8 cellular contexts compared by ENCODE assay signal in genomic region chr12:122974274-122974891, GRCh38. TPM values are rescaled to one million over a fixed set of nuclear protein-coding genes. Genes with fewer than 3 reads are reported as not detected.
A peak's percentile ranks its signal among the peaks of the same experiment; 100 is the strongest.
DNase-seq lines count a peak whose midpoint lies in the region; ATAC-seq and TF ChIP-seq lines count a peak whose summit lies in the region.

No MANE protein-coding gene starts in this region.

- H2AK5ac ChIP-seq in mesenchymal stem cell (ENCODE audit: low read length, severe bottlenecking) = peak overlapping the region; percentile 72

- peak overlapping the region; percentile 100 for H4K91ac ChIP-seq in mesenchymal stem cell (ENCODE audit: low read length)

- peaks cover 34% of the 10 kb centered on the region for H3K79me1 ChIP-seq in mesenchymal stem cell (replicated peaks; ENCODE audit: low read length, poor library complexity, severe bottlenecking)

- no peaks in the 10 kb centered on the region for H3K27me3 Mint-ChIP-seq in Caco-2 (ENCODE audit: insufficient read depth, unreplicated experiment)

- H2BK120ac ChIP-seq in mesenchymal stem cell (ENCODE audit: low read depth, low read length) = peak overlapping the region; percentile 94

- H3K14ac ChIP-seq in mesenchymal stem cell (ENCODE audit: low read length in 2 of 2) = peak overlapping the region in 1 of 2 experiments; percentile 96

- H3K4me1 ChIP-seq in Caco-2 (peaks cover 5% of the 10 kb centered on the region; the same call in 1 of the 2 replicates), endocrine pancreas (ENCODE audit: control insufficient read depth, insufficient read depth, low read length) (no peaks in the 10 kb centered on the region), mesenchymal stem cell (ENCODE audit: control insufficient read depth, insufficient read depth, low read depth, low read length) (peaks cover 32% of the 10 kb centered on the region)

- ATAC-seq in GM21390 (IDR thresholded peaks at IDR 0.05; ENCODE audit: unreplicated experiment) = peak; percentile 75

- H3K23ac ChIP-seq in mesenchymal stem cell (ENCODE audit: low read length in 2 of 2) = no peak overlapping the region

- H3K4me1 Mint-ChIP-seq in Caco-2 (ENCODE audit: low read depth, unreplicated experiment) = no peaks in the 10 kb centered on the region

- POLR2A ChIA-PET in Caco-2 (lab: Charles Lee) = interaction anchor here (0.6 to 1.9 kb wide), 5 partner anchors 24 to 636 kb away, joined by 3 to 9 read pairs (median 4); partner anchors contain the start of genes MPHOSPH9 and MTRFR

- peak overlapping the region; percentile 98 for H3K9ac ChIP-seq in endocrine pancreas (ENCODE audit: control insufficient read depth, insufficient read depth, low read length)
- peak overlapping the region; percentile 100 for H3K9ac ChIP-seq in mesenchymal stem cell (ENCODE audit: low read length)

- peak overlapping the region; percentile 85 for H3K4me2 ChIP-seq in mesenchymal stem cell (ENCODE audit: low read length, poor library complexity, severe bottlenecking)

- H3K27me3 ChIP-seq in Caco-2 (replicated peaks; ENCODE audit: control insufficient read depth, insufficient read depth, low read length) (no peaks in the 10 kb centered on the region), endocrine pancreas (ENCODE audit: control insufficient read depth, insufficient read depth, low read length) (no peaks in the 10 kb centered on the region), mesenchymal stem cell (ENCODE audit: control insufficient read depth in 1 of 2, insufficient read depth in 1 of 2, low read length in 2 of 2) (no peaks in the 10 kb centered on the region)

- no peak for TF ChIP-seq CTCF in Caco-2 (IDR thresholded peaks at IDR 0.05; ENCODE audit: insufficient read depth in 1 of 2, low read depth in 1 of 2, low read length in 1 of 2, severe bottlenecking in 1 of 2, unreplicated experiment in 1 of 2)

- CTCF ChIA-PET in Caco-2 (lab: Charles Lee) = interaction anchor here (1.3 to 1.5 kb wide), 2 partner anchors 8 to 180 kb away, joined by 4 read pairs; partner anchors contain the start of gene ABCB9

- H3K9me3 ChIP-seq in Caco-2 = no peaks in the 10 kb centered on the region
- no peaks in the 10 kb centered on the region for H3K9me3 ChIP-seq in endocrine pancreas (ENCODE audit: control insufficient read depth, low read length)
- no peaks in the 10 kb centered on the region for H3K9me3 ChIP-seq in mesenchymal stem cell (ENCODE audit: control insufficient read depth, low read length)

- H3K18ac ChIP-seq in mesenchymal stem cell (ENCODE audit: low read depth in 1 of 2, low read length in 2 of 2) = peak overlapping the region; percentile 95 to 100

- H3K27ac Mint-ChIP-seq in Caco-2 (ENCODE audit: unreplicated experiment) = peak overlapping the region; percentile 99

- H2AFZ ChIP-seq in mesenchymal stem cell (ENCODE audit: low read depth, low read length) = peak overlapping the region; percentile 98

- intact Hi-C loops in Caco-2 (cut with micrococcal nuclease; ENCODE audit: unreplicated experiment) = loop anchor here (1.0 kb wide), 2 partner anchors 8 to 259 kb away; partner anchors contain the start of genes ABCB9, MPHOSPH9 and MTRFR

- peak overlapping the region; percentile 99 for H3K27ac ChIP-seq in mesenchymal stem cell (ENCODE audit: low read length, poor library complexity, severe bottlenecking)

- WGBS in mesenchymal stem cell = under 1% methylated on average over 31 of the region's 32 CpGs

- H3K9me3 Mint-ChIP-seq in Caco-2 (ENCODE audit: unreplicated experiment) = no peaks in the 10 kb centered on the region

- H3K4ac ChIP-seq in mesenchymal stem cell (ENCODE audit: low read depth in 1 of 2, low read length in 2 of 2) = peak overlapping the region; percentile 99

- peak; percentile 98 for DNase-seq in Caco-2
- DNase-seq in HUDEP-2 (lab: John Stamatoyannopoulos, UW; ENCODE audit: unreplicated experiment in 76 of 76) = peak; percentile 75 to 98 (median 96)
- DNase-seq in NOMO-1 treated with dmso at 0.1 percent for 144 hours (lab: John Stamatoyannopoulos, UW; ENCODE audit: unreplicated experiment) = peak; percentile 94
- peak; percentile 97 for DNase-seq in activated CD8-positive, alpha-beta memory T cell treated with anti-CD3 and anti-CD28 coated beads, Interleukin-2, amount 50 U/mL, for 1 hour (ENCODE audit: extremely low read depth)
- DNase-seq in mesenchymal stem cell = peak; percentile 98
- DNase-seq in stimulated activated CD8-positive, alpha-beta memory T cell treated with anti-CD3 and anti-CD28 coated beads, Interleukin-12 subunit alpha, Interleukin-12 subunit beta, amount 100 ng/mL, for 24 hours (ENCODE audit: extremely low read depth) = peak; percentile 95

- H3K36me3 ChIP-seq in Caco-2 (ENCODE audit: control insufficient read depth, insufficient read depth, low read length) (no peaks in the 10 kb centered on the region), endocrine pancreas (ENCODE audit: control insufficient read depth, insufficient read depth, low read length) (no peaks in the 10 kb centered on the region), mesenchymal stem cell (ENCODE audit: control insufficient read depth in 1 of 2, insufficient read depth in 2 of 2, low read depth in 1 of 2, low read length in 2 of 2) (peaks cover 13 to 31% of the 10 kb centered on the region in 2 experiments)

- H4K8ac ChIP-seq in mesenchymal stem cell (ENCODE audit: low read length) = peak overlapping the region; percentile 99

- peak overlapping the region; percentile 95 for H2BK5ac ChIP-seq in mesenchymal stem cell (ENCODE audit: low read depth, low read length, poor library complexity, severe bottlenecking)

- peak overlapping the region; percentile 94 for H3K4me3 Mint-ChIP-seq in Caco-2 (ENCODE audit: unreplicated experiment)

- H2BK12ac ChIP-seq in mesenchymal stem cell (ENCODE audit: low read length in 2 of 2) = peak overlapping the region; percentile 35 to 59

- H3K4me3 ChIP-seq in Caco-2 (ENCODE audit: low read depth, low read length) = peak overlapping the region; percentile 74
- peak overlapping the region; percentile 69 for H3K4me3 ChIP-seq in endocrine pancreas (ENCODE audit: control insufficient read depth, insufficient read depth, low read length)
- H3K4me3 ChIP-seq in mesenchymal stem cell (ENCODE audit: insufficient read depth in 1 of 2, low read depth in 1 of 2, low read length in 2 of 2) = peak overlapping the region; percentile 94 to 98

- TSS peak; percentile 65 for BruUV-seq in Caco-2 (replicated peaks; lab: Mats Ljungman, UMichigan)

- H3K36me3 Mint-ChIP-seq in Caco-2 (ENCODE audit: insufficient read depth, unreplicated experiment) = peaks cover 23% of the 10 kb centered on the region

- H2BK15ac ChIP-seq in mesenchymal stem cell (ENCODE audit: low read depth, poor library complexity, severe bottlenecking) = peak overlapping the region; percentile 99

RNA-seq across cellular contexts. Expression of gene OGFOD2, which starts 0.7 kb away (rescaled TPM):
- total RNA-seq in Caco-2 (2022) = 21.6 and 22.7 TPM in 2 replicates
- 5.8 TPM for polyA plus RNA-seq in mesenchymal stem cell (2013, experiment 1 of 2)
- polyA plus RNA-seq in mesenchymal stem cell (2013, experiment 2 of 2) = 6.2 TPM

RNA-seq across cellular contexts. Expression of gene ARL6IP4, which starts 6.1 kb away (rescaled TPM):
- total RNA-seq in Caco-2 (2022) = 99.6 and 103 TPM in 2 replicates
- 142 TPM for polyA plus RNA-seq in mesenchymal stem cell (2013, experiment 1 of 2)
- 146 TPM for polyA plus RNA-seq in mesenchymal stem cell (2013, experiment 2 of 2)

RNA-seq across cellular contexts. Expression of gene ABCB9, which starts 8.1 kb away (rescaled TPM):
- total RNA-seq in Caco-2 (2022) = 6.7 and 8.1 TPM in 2 replicates
- 4.3 TPM for polyA plus RNA-seq in mesenchymal stem cell (2013, experiment 1 of 2)
- polyA plus RNA-seq in mesenchymal stem cell (2013, experiment 2 of 2) = 4.2 TPM

Comparison
In these comparisons a context has a peak if more than half of its experiments do, and no peak if none do; other contexts are left out.
1. Peak in every context shown above with its lines: DNase-seq, ATAC-seq, H3K4me3 ChIP-seq and H3K27ac ChIP-seq.